Comparison of ENCODE assay signal across 8 cellular contexts in the genomic region with DNA sequence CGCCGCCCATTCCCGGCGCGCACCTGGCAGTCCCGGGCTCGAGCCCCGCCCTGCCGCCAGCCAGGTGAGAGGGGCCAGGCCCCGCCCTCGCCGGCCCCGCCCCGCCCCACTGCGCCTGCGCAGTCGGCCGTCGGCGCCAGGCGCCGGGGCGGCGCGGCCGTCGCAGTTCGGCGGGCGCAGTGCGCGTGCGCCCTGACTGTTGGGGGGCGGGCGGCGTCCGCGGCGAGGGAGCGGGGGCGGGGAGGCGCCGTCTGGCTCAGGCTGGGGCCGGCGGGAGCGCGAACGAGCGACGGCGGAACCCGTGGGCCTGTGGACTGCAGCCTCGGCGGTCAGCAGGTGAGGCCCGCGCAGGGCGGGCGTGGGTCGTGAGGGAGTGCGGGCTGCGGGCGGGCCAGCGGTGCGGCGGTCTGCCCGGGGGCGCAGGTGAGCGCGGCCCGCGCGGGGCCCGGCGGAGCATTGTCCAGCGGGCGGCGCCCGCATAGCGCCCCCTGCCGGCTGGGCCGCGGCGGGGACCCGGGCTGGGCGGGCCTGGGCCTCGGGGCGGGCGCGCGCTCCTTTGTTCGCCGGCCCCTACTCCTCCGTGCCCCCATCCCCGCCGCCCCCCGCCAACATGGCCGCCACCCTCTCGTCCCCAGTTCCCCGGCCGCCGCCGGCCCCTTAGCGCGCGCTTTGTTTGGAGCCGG. TPM values are rescaled to one million over a fixed set of nuclear protein-coding genes. Genes with fewer than 3 reads are reported as not detected.
A peak's percentile ranks its signal among the peaks of the same experiment; 100 is the strongest.
DNase-seq lines count a peak whose midpoint lies in the region; ATAC-seq, FAIRE-seq and TF ChIP-seq lines count a peak whose summit lies in the region.

A gene (plus strand): TSS at position 242 of the 683 bp plus-strand sequence. CDS start 38,096 bp downstream, outside the sequence.

- DNase-seq in D721Med (ENCODE audit: insufficient read length, low spot score) = peak; percentile 64
- DNase-seq in GM20000 (ENCODE audit: low spot score) = peak; percentile 99
- DNase-seq in HT-29 (ENCODE audit: low spot score) = peak; percentile 85
- no peak for DNase-seq in Panc1 (ENCODE audit: low read depth, low spot score)
- DNase-seq in activated T-cell treated with anti-CD3 and anti-CD28 coated beads, Interleukin-2, amount 50 U/mL, for 48 hours = peak; percentile 86 to 90
- DNase-seq in esophagus squamous epithelium (lab: John Stamatoyannopoulos, UW) = no peak
- DNase-seq in naive B cell = peak; percentile 88

- H3K4me1 Mint-ChIP-seq in naive B cell = peaks cover 24 to 33% (median 25%) of the 10 kb centered on the region in 3 donors
- H3K4me1 Mint-ChIP-seq in stimulated activated memory B cell treated with anti-CD40 and anti-IgM and Interleukin-4, amounts not matched to agents 10 μg/mL and 1 μg/mL and 100 μg/mL, for 72 hours = peaks cover 28% of the 10 kb centered on the region

- peak within 1 kb of the TSS; percentile 86 to 96 (median 94) for H3K4me3 Mint-ChIP-seq in naive B cell
- peak within 1 kb of the TSS; percentile 89 for H3K4me3 Mint-ChIP-seq in stimulated activated memory B cell treated with anti-CD40 and anti-IgM and Interleukin-4, amounts not matched to agents 10 μg/mL and 1 μg/mL and 100 μg/mL, for 72 hours

- FAIRE-seq in D721Med (lab: Jason Lieb, UNC) = no peak

- in situ Hi-C loops in Panc1 (cut with HindIII; ENCODE audit: low pct_unique_long_range_greater_than_20kb, low sequenced_read_pairs) = no loop called here

- no peaks in the 10 kb centered on the region for H3K9me3 ChIP-seq in Panc1 (ENCODE audit: control insufficient read depth, insufficient read depth, low read depth, low read length)
- H3K9me3 ChIP-seq in esophagus squamous epithelium = no peaks in the 10 kb centered on the region

- TF ChIP-seq CTCF in D721Med (IDR thresholded peaks at IDR 0.05; ENCODE audit: insufficient read depth, missing control alignments) (peak; percentile 25), GM20000 (IDR thresholded peaks at IDR 0.05; ENCODE audit: extremely low read depth, missing control alignments) (peak; percentile 70), Panc1 (IDR thresholded peaks at IDR 0.05) (peak; percentile 88), esophagus squamous epithelium (IDR thresholded peaks at IDR 0.05) (peak in 5 of 6 experiments; percentile 34 to 74 (median 61))

- CTCF ChIA-PET in Panc1 (lab: Charles Lee) = no interaction called here

- H3K27ac ChIP-seq in Panc1 (ENCODE audit: low read length) (peak within 1 kb of the TSS; percentile 95), esophagus squamous epithelium (peak within 1 kb of the TSS; percentile 94 to 98 (median 96))

- no TSS peak for BruUV-seq in Panc1 (replicated peaks; lab: Mats Ljungman, UMichigan)

- H3K27me3 Mint-ChIP-seq in naive B cell = no peaks in the 10 kb centered on the region
- no peaks in the 10 kb centered on the region for H3K27me3 Mint-ChIP-seq in stimulated activated memory B cell treated with anti-CD40 and anti-IgM and Interleukin-4, amounts not matched to agents 10 μg/mL and 1 μg/mL and 100 μg/mL, for 72 hours

- WGBS in esophagus squamous epithelium, 2 donors = no CpG with 5 or more reads among the region's 106 CpGs

- POLR2A ChIA-PET in Panc1 (lab: Charles Lee) = no interaction called here

- H3K27me3 ChIP-seq in Panc1 (ENCODE audit: control insufficient read depth, insufficient read depth, low read length) (no peaks in the 10 kb centered on the region), esophagus squamous epithelium (no peaks in the 10 kb centered on the region)

- TF ChIP-seq POLR2A in esophagus squamous epithelium (IDR thresholded peaks at IDR 0.05) = peak in 2 of 4 donors; percentile 18 to 49

- H3K36me3 Mint-ChIP-seq in naive B cell = no peaks in the 10 kb centered on the region
- no peaks in the 10 kb centered on the region for H3K36me3 Mint-ChIP-seq in stimulated activated memory B cell treated with anti-CD40 and anti-IgM and Interleukin-4, amounts not matched to agents 10 μg/mL and 1 μg/mL and 100 μg/mL, for 72 hours

- intact Hi-C loops in Panc1 (cut with micrococcal nuclease; ENCODE audit: unreplicated experiment) = loop anchor here (10.0 kb wide), 2 partner anchors 194 to 314 kb away; no protein-coding TSS in a partner anchor
- intact Hi-C loops in esophagus squamous epithelium (cut with DNase I) = no loop called here

- H3K4me1 ChIP-seq in Panc1 (ENCODE audit: control insufficient read depth, insufficient read depth, low read length) = peaks cover 21% of the 10 kb centered on the region; the same call in 1 of the 2 replicates
- H3K4me1 ChIP-seq in esophagus squamous epithelium = peaks cover 3 to 56% (median 10%) of the 10 kb centered on the region in 3 donors

- peaks cover 2% of the 10 kb centered on the region; the same call in 1 of the 2 replicates for H3K36me3 ChIP-seq in Panc1 (ENCODE audit: control insufficient read depth, insufficient read depth, low read length)
- peaks cover 0 to 4% (median 0%) of the 10 kb centered on the region in 3 donors for H3K36me3 ChIP-seq in esophagus squamous epithelium

- peak within 1 kb of the TSS; percentile 61 to 97 (median 91) for H3K27ac Mint-ChIP-seq in naive B cell
- H3K27ac Mint-ChIP-seq in stimulated activated memory B cell treated with anti-CD40 and anti-IgM and Interleukin-4, amounts not matched to agents 10 μg/mL and 1 μg/mL and 100 μg/mL, for 72 hours = peak within 1 kb of the TSS; percentile 79

- no peaks in the 10 kb centered on the region for H3K9me3 Mint-ChIP-seq in naive B cell
- no peaks in the 10 kb centered on the region for H3K9me3 Mint-ChIP-seq in stimulated activated memory B cell treated with anti-CD40 and anti-IgM and Interleukin-4, amounts not matched to agents 10 μg/mL and 1 μg/mL and 100 μg/mL, for 72 hours

- H3K4me3 ChIP-seq in Panc1 (ENCODE audit: low read depth in 2 of 2, low read length in 2 of 2) (peak within 1 kb of the TSS; percentile 72 to 87), esophagus squamous epithelium (peak within 1 kb of the TSS; percentile 80 to 98 (median 96))

- ATAC-seq in Panc1 (peak; percentile 95), naive B cell (ENCODE audit: low read depth in 2 of 2) (peak; percentile 83 to 86)
- ATAC-seq in stimulated activated memory B cell treated with anti-CD40 and anti-IgM and Interleukin-4, amounts not matched to agents 10 μg/mL and 1 μg/mL and 100 μg/mL, for 72 hours = peak; percentile 94

RNA-seq across cellular contexts. Expression of the gene that starts here (rescaled TPM):
- 20.8 and 30.8 TPM in 2 replicates for total RNA-seq in HT-29 (2014; rRNA removed; shearing (Covaris generic))
- total RNA-seq in Panc1 (2021; ENCODE audit: unreplicated experiment) (76.9 TPM), esophagus squamous epithelium (10 to 100 TPM; 23.5 to 56.5 (median 38.4) TPM)
- polyA plus RNA-seq in Panc1 (2012; ENCODE audit: insufficient read length) = 41.0 TPM
- polyA plus RNA-seq in naive B cell (ENCODE audit: low read depth in 6 of 6) = 10 to 100 TPM; 15.4 to 32.6 (median 23.0) TPM

Comparison
In these comparisons a context has a peak if more than half of its experiments do, and no peak if none do; other contexts are left out.
1. DNase-seq: peak in D721Med (single experiment), GM20000 (single experiment), HT-29 (single experiment), activated T-cell treated with anti-CD3 and anti-CD28 coated beads, Interleukin-2, amount 50 U/mL, for 48 hours (2 of 2) and naive B cell (single experiment); none in Panc1 (single experiment) and esophagus squamous epithelium (single experiment).
2. CTCF ChIP-seq: peak in every context shown above with its lines; median percentile 88 in Panc1; 70 in GM20000; 61 in esophagus squamous epithelium; 25 in D721Med.
3. Peak in every context shown above with its lines, with median percentiles within 50 percentile points of each other: ATAC-seq.